Comparison of ENCODE assay signal across 20 cellular contexts in genomic region chr14:51703787-51704186, GRCh38.
"Had no signal": no experiment of that assay in that cellular context is flagged by ENCODE, and none has a peak within 500 bp of the region (broad histone marks: within the 10 kb centered on the region; RNA-seq: fewer than 3 reads in every experiment).

No MANE protein-coding gene starts in this region.

- H3K79me2 ChIP-seq: hepatocyte had no signal

- ATAC-seq: effector memory CD8-positive, alpha-beta T cell; gastroesophageal sphincter; left cardiac atrium; left ventricle myocardium superior; stimulated activated effector memory CD8-positive, alpha-beta T cell treated with anti-CD3 and anti-CD28 coated beads, Interleukin-12 subunit alpha, Interleukin-12 subunit beta, amount 100 ng/mL, for 72 hours had no signal

- H3K4me3 ChIP-seq: gastroesophageal sphincter, hepatocyte, skin epidermis, vagina had no signal

- DNase-seq: activated CD4-positive, alpha-beta T cell treated with anti-CD3 and anti-CD28 coated beads for 4 hours; activated CD4-positive, alpha-beta T cell treated with anti-CD3 and anti-CD28 coated beads, Interleukin-2, amount 50 U/mL, for 48 hours; activated CD8-positive, alpha-beta memory T cell treated with anti-CD3 and anti-CD28 coated beads for 24 hours; activated effector memory CD4-positive, alpha-beta T cell treated with Interleukin-2 at 50 U/mL for 16 hours; activated naive CD4-positive, alpha-beta T cell treated with Interleukin-2 at 50 U/mL for 16 hours; anterior cingulate cortex; cortex of kidney; effector memory CD8-positive, alpha-beta T cell; left cardiac atrium; left ventricle myocardium superior; stimulated activated CD4-positive, alpha-beta T cell treated with anti-CD3 and anti-CD28 coated beads, Interleukin-4, amount 100 ng/mL, for 24 hours; T-helper 9 cell had no signal

- H3K9me3 ChIP-seq: gastroesophageal sphincter, vagina had no signal

- FAIRE-seq: keratinocyte, TTC549 had no signal

- H3K4me1 ChIP-seq: gastroesophageal sphincter had no signal

- H2AFZ ChIP-seq: hepatocyte had no signal

- H3K27me3 ChIP-seq: gastroesophageal sphincter, hepatocyte, vagina had no signal

- H3K27ac ChIP-seq: gastroesophageal sphincter, hepatocyte, skin epidermis, vagina, VCaP had no signal

- H3K4me2 ChIP-seq: hepatocyte had no signal
